Comparison of ENCODE assay signal across 15 cellular contexts in the genomic region with DNA sequence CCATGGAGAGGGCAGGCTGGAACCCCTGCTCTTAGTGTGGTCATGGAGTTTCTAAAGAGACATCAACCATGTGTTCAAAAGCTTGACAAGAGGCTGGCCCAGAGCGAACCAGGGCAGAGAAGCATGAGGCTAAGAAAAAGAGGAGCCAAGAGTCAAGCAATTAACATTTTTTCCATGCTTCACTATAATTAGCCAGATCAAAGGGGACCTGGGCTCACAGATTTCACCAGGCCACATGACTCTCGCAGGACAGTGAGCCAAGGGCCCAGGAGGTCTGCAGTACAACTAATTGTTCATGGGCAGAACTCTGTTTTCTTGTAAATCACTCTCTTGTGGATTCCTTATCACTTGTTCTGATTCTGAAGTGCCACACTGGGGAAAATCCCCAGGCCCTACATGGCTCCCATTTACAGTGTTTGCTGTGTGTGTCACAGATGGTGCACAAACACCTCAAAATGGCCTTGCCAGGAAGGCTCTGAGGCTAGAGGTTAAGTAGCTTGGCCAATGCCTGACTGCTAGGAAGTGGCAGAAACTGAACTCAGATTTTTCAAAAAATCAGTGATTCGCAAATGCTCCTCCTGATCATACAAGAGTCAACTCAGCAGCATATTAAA.
DNase-seq lines count a peak whose midpoint lies in the region; ATAC-seq and TF ChIP-seq lines count a peak whose summit lies in the region.
"Had no signal": no experiment of that assay in that cellular context is flagged by ENCODE, and none has a peak within 500 bp of the region (broad histone marks: within the 10 kb centered on the region; RNA-seq: fewer than 3 reads in every experiment).

No MANE protein-coding gene starts in this region.

- H3K36me3 ChIP-seq in HUES64 (ENCODE audit: insufficient read depth, low read length) (no peaks in the 10 kb centered on the region), esophagus squamous epithelium (no peaks in the 10 kb centered on the region)

- H3K36me3 Mint-ChIP-seq in stimulated activated effector memory CD8-positive, alpha-beta T cell treated with anti-CD3 and anti-CD28 coated beads, Interleukin-12 subunit alpha, Interleukin-12 subunit beta, amount 100 ng/mL, for 72 hours = no peaks in the 10 kb centered on the region
- H3K36me3 Mint-ChIP-seq: activated CD8-positive, alpha-beta memory T cell treated with anti-CD3 and anti-CD28 coated beads, Interleukin-2, amount 10 ng/mL, durations not matched to agents 7 days and 5 days had no signal

- H3K27ac ChIP-seq in HUES64 (ENCODE audit: low read depth, low read length) (0 out of 2 replicates have a peak overlapping the region, but pooled peaks have one; percentile 14), esophagus squamous epithelium (no peak overlapping the region)

- H3K9me3 ChIP-seq in HUES64 (ENCODE audit: insufficient read depth, low read depth, low read length) (no peaks in the 10 kb centered on the region), esophagus squamous epithelium (no peaks in the 10 kb centered on the region)

- no peak for TF ChIP-seq POLR2A in esophagus squamous epithelium (IDR thresholded peaks at IDR 0.05)
- no peak for TF ChIP-seq POLR2A in lower leg skin (IDR thresholded peaks at IDR 0.05)

- WGBS in HUES64 = 72% methylated on average over 3 of the region's 3 CpGs
- 72 to 80% methylated on average over 3 of the region's 3 CpGs for WGBS in esophagus squamous epithelium, 2 donors
- WGBS in lower leg skin, 2 donors = 84% methylated on average over 3 of the region's 3 CpGs

- no peak overlapping the region; the same call in 1 of the 2 replicates for H3K9ac ChIP-seq in HUES64 (ENCODE audit: low read depth, low read length)

- TF ChIP-seq CTCF in astrocyte of the cerebellum (IDR thresholded peaks at IDR 0.05; ENCODE audit: low read depth, low read length, missing control alignments) = no peak
- TF ChIP-seq CTCF in esophagus squamous epithelium (IDR thresholded peaks at IDR 0.05) = no peak
- TF ChIP-seq CTCF in lower leg skin (IDR thresholded peaks at IDR 0.05) = no peak

- no peaks in the 10 kb centered on the region for H3K4me1 Mint-ChIP-seq in stimulated activated effector memory CD8-positive, alpha-beta T cell treated with anti-CD3 and anti-CD28 coated beads, Interleukin-12 subunit alpha, Interleukin-12 subunit beta, amount 100 ng/mL, for 72 hours
- H3K4me1 Mint-ChIP-seq: activated B cell treated with CpG ODN at 0.5 μM for 24 hours; activated CD8-positive, alpha-beta memory T cell treated with anti-CD3 and anti-CD28 coated beads, Interleukin-2, amount 10 ng/mL, durations not matched to agents 7 days and 5 days had no signal

- DNase-seq in astrocyte of the cerebellum (ENCODE audit: low read depth) = peak; percentile 40
- peak; percentile 69 for DNase-seq in left ventricle myocardium superior
- peak; percentile 23 for DNase-seq in renal cortical epithelial cell (ENCODE audit: low read depth)
- DNase-seq in esophagus squamous epithelium (lab: John Stamatoyannopoulos, UW) = no peak
- DNase-seq in stimulated activated effector memory CD8-positive, alpha-beta T cell treated with anti-CD3 and anti-CD28 coated beads, Interleukin-12 subunit alpha, Interleukin-12 subunit beta, amount 100 ng/mL, for 72 hours (ENCODE audit: low spot score in 2 of 2) = no peak
- DNase-seq in lower leg skin (ENCODE audit: low spot score in 2 of 2) = no peak
- DNase-seq: activated B cell treated with CpG ODN at 0.5 μM for 24 hours; activated CD8-positive, alpha-beta memory T cell treated with anti-CD3 and anti-CD28 coated beads, Interleukin-2, amount 10 ng/mL, durations not matched to agents 7 days and 5 days; activated naive CD4-positive, alpha-beta T cell treated with Interleukin-2 at 50 U/mL for 16 hours; NCI-H2171 treated with DMSO at 0.1 percent for 48 hours; OCI-M1; stimulated activated naive CD8-positive, alpha-beta T cell treated with anti-CD3 and anti-CD28 coated beads, Interleukin-15, Interleukin-2, amounts not matched to agents 100 U/mL and 50 U/mL, for 24 hours; SW 1271 had no signal

- ATAC-seq in left ventricle myocardium superior = peak; percentile 91
- ATAC-seq in stimulated activated effector memory CD8-positive, alpha-beta T cell treated with anti-CD3 and anti-CD28 coated beads, Interleukin-12 subunit alpha, Interleukin-12 subunit beta, amount 100 ng/mL, for 72 hours = no peak
- ATAC-seq: activated CD8-positive, alpha-beta memory T cell treated with anti-CD3 and anti-CD28 coated beads, Interleukin-2, amount 10 ng/mL, durations not matched to agents 7 days and 5 days; stimulated activated naive CD8-positive, alpha-beta T cell treated with anti-CD3 and anti-CD28 coated beads, Interleukin-15, Interleukin-2, amounts not matched to agents 100 U/mL and 50 U/mL, for 24 hours had no signal

- H3K27ac Mint-ChIP-seq in stimulated activated effector memory CD8-positive, alpha-beta T cell treated with anti-CD3 and anti-CD28 coated beads, Interleukin-12 subunit alpha, Interleukin-12 subunit beta, amount 100 ng/mL, for 72 hours = no peak overlapping the region
- H3K27ac Mint-ChIP-seq: activated B cell treated with CpG ODN at 0.5 μM for 24 hours; activated CD8-positive, alpha-beta memory T cell treated with anti-CD3 and anti-CD28 coated beads, Interleukin-2, amount 10 ng/mL, durations not matched to agents 7 days and 5 days; nephron had no signal

- intact Hi-C loops in left ventricle myocardium superior (cut with micrococcal nuclease) (no loop called here), esophagus squamous epithelium (cut with DNase I) (no loop called here), lower leg skin (cut with DNase I; ENCODE audit: low total_unique reads) (no loop called here)

- no peaks in the 10 kb centered on the region for H3K9me3 Mint-ChIP-seq in stimulated activated effector memory CD8-positive, alpha-beta T cell treated with anti-CD3 and anti-CD28 coated beads, Interleukin-12 subunit alpha, Interleukin-12 subunit beta, amount 100 ng/mL, for 72 hours
- H3K9me3 Mint-ChIP-seq: activated B cell treated with CpG ODN at 0.5 μM for 24 hours, nephron had no signal

- in situ Hi-C loops in astrocyte of the cerebellum (cut with HindIII; ENCODE audit: low sequenced_read_pairs) = no loop called here

- no peak overlapping the region for H3K4me3 ChIP-seq in HUES64 (ENCODE audit: low read length)
- H3K4me3 ChIP-seq in astrocyte of the cerebellum (ENCODE audit: low read depth, low read length) = no peak overlapping the region
- H3K4me3 ChIP-seq in esophagus squamous epithelium = no peak overlapping the region
- H3K4me3 ChIP-seq in lower leg skin (ENCODE audit: low read depth, poor library complexity, severe bottlenecking) = no peak overlapping the region

- peaks cover 47% of the 10 kb centered on the region for H3K4me1 ChIP-seq in HUES64 (ENCODE audit: insufficient read depth, low read length)
- peaks cover 0 to 13% (median 0%) of the 10 kb centered on the region in 3 donors for H3K4me1 ChIP-seq in esophagus squamous epithelium

- H3K27me3 ChIP-seq in HUES64 (ENCODE audit: insufficient read depth, low read length) = no peaks in the 10 kb centered on the region
- no peaks in the 10 kb centered on the region for H3K27me3 ChIP-seq in esophagus squamous epithelium

- H3K4me3 Mint-ChIP-seq in stimulated activated effector memory CD8-positive, alpha-beta T cell treated with anti-CD3 and anti-CD28 coated beads, Interleukin-12 subunit alpha, Interleukin-12 subunit beta, amount 100 ng/mL, for 72 hours = no peak overlapping the region
- H3K4me3 Mint-ChIP-seq: activated B cell treated with CpG ODN at 0.5 μM for 24 hours; activated CD8-positive, alpha-beta memory T cell treated with anti-CD3 and anti-CD28 coated beads, Interleukin-2, amount 10 ng/mL, durations not matched to agents 7 days and 5 days; nephron had no signal

Comparison
In these comparisons a context has a peak if more than half of its experiments do, and no peak if none do; other contexts are left out.
1. DNase-seq: peak in astrocyte of the cerebellum (single experiment), left ventricle myocardium superior (single experiment) and renal cortical epithelial cell (single experiment); none in esophagus squamous epithelium (single experiment), stimulated activated effector memory CD8-positive, alpha-beta T cell treated with anti-CD3 and anti-CD28 coated beads, Interleukin-12 subunit alpha, Interleukin-12 subunit beta, amount 100 ng/mL, for 72 hours (0 of 2) and lower leg skin (0 of 2).